ENCODE assay signal across 1 cellular context in genomic region chr15:38085931-38086562, GRCh38.
A peak's percentile ranks its signal among the peaks of the same experiment; 100 is the strongest.
TF ChIP-seq lines count a peak whose summit lies in the region.

No MANE protein-coding gene starts in this region.

TF ChIP-seq in GM12878, 131 proteins besides CTCF, POLR2A, EP300 and RAD21 (continued from another document):
- TF ChIP-seq PRDM15 (CRISPR knock-in tag; IDR thresholded peaks at IDR 0.05) (no peak), RUNX3 (IDR thresholded peaks at IDR 0.05; ENCODE audit: low read length) (peak; percentile 80), ATF2 (IDR thresholded peaks at IDR 0.05; ENCODE audit: low read length) (no peak), ETV6 (conservative IDR thresholded peaks at IDR 0.05 in 1 of 2, IDR thresholded peaks at IDR 0.05 in 1 of 2; ENCODE audit: borderline replicate concordance in 1 of 2, low read depth in 1 of 2) (0 out of 4 replicates have a peak, but pooled peaks of 1 of the 2 experiments have one; percentile 23), ATF7 (IDR thresholded peaks at IDR 0.05; ENCODE audit: low read depth) (peak; percentile 87), CEBPB (IDR thresholded peaks at IDR 0.05; ENCODE audit: borderline replicate concordance in 1 of 2, low read depth in 2 of 2, low read length in 2 of 2) (0 out of 4 replicates have a peak, but pooled peaks of 1 of the 2 experiments have one; percentile 13), HDGF (IDR thresholded peaks at IDR 0.05) (no peak)
